8 cellular contexts compared by ENCODE assay signal in genomic region chr17:3710951-3711383, GRCh38. TPM values are rescaled to one million over a fixed set of nuclear protein-coding genes. Genes with fewer than 3 reads are reported as not detected.
A peak's percentile ranks its signal among the peaks of the same experiment; 100 is the strongest.
DNase-seq lines count a peak whose midpoint lies in the region; ATAC-seq lines count a peak whose summit lies in the region.

No MANE protein-coding gene starts in this region.

- DNase-seq in EL: peak; percentile 77
- peak; percentile 95 for DNase-seq in Jurkat, Clone E6-1 (ENCODE audit: low read depth, low spot score)
- peak; percentile 61 to 74 for DNase-seq in activated CD4-positive, alpha-beta T cell treated with anti-CD3 and anti-CD28 coated beads, Interleukin-2, amount 50 U/mL, for 48 hours
- peak; percentile 45 for DNase-seq in glomerular visceral epithelial cell (ENCODE audit: extremely low spot score)
- peak; percentile 17 to 80 (median 72) for DNase-seq in stimulated activated naive CD4-positive, alpha-beta T cell (lab: John Stamatoyannopoulos, UW)
- DNase-seq in cortex of kidney (lab: John Stamatoyannopoulos, UW): no peak
- no peak for DNase-seq in NCI-H446 treated with DMSO at 0.1 percent for 48 hours (lab: John Stamatoyannopoulos, UW)

- H3K4me3 ChIP-seq in Jurkat, Clone E6-1 (ENCODE audit: low read length): peak overlapping the region; percentile 30

- ATAC-seq in GM21576 (IDR thresholded peaks at IDR 0.05; ENCODE audit: unreplicated experiment): peak; percentile 89

RNA-seq across cellular contexts. Expression of gene HASPIN, which starts 12.7 kb away (rescaled TPM):
- polyA plus RNA-seq in Jurkat, Clone E6-1 (2012; ENCODE audit: insufficient read depth, insufficient read length): 16.1 TPM

RNA-seq across cellular contexts. Expression of gene P2RX5, which starts 15.0 kb away (rescaled TPM):
- polyA plus RNA-seq in Jurkat, Clone E6-1 (2012; ENCODE audit: insufficient read depth, insufficient read length): 54.5 TPM

RNA-seq across cellular contexts. Expression of gene EMC6, which starts 42.4 kb away (rescaled TPM):
- polyA plus RNA-seq in Jurkat, Clone E6-1 (2012; ENCODE audit: insufficient read depth, insufficient read length): 93.9 TPM

RNA-seq across cellular contexts. Expression of gene TAX1BP3, which starts 42.6 kb away (rescaled TPM):
- 55.6 TPM for polyA plus RNA-seq in Jurkat, Clone E6-1 (2012; ENCODE audit: insufficient read depth, insufficient read length)

Comparison
In these comparisons a context has a peak if more than half of its experiments do, and no peak if none do; other contexts are left out.
1. DNase-seq: peak in EL (single experiment), Jurkat, Clone E6-1 (single experiment), activated CD4-positive, alpha-beta T cell treated with anti-CD3 and anti-CD28 coated beads, Interleukin-2, amount 50 U/mL, for 48 hours (2 of 2), glomerular visceral epithelial cell (single experiment) and stimulated activated naive CD4-positive, alpha-beta T cell (6 of 6); none in cortex of kidney (single experiment) and NCI-H446 treated with DMSO at 0.1 percent for 48 hours (single experiment).